14 cellular contexts compared by ENCODE assay signal in genomic region chr13:80612804-80613203, GRCh38.
"Had no signal": no experiment of that assay in that cellular context is flagged by ENCODE, and none has a peak within 500 bp of the region (broad histone marks: within the 10 kb centered on the region; RNA-seq: fewer than 3 reads in every experiment).

No MANE protein-coding gene starts in this region.

- H3K9me3 ChIP-seq: esophagus muscularis mucosa, gastrocnemius medialis, neutrophil had no signal

- FAIRE-seq: keratinocyte, small intestine had no signal

- ATAC-seq: effector memory CD8-positive, alpha-beta T cell; gastrocnemius medialis; natural killer cell treated with Interleukin-12 subunit alpha and Interleukin-12 subunit beta and Interleukin-15 and Interleukin-18, amount 100 ng/mL, for 72 hours; right cardiac atrium had no signal

- H3K4me1 ChIP-seq: esophagus muscularis mucosa, gastrocnemius medialis had no signal

- H3K36me3 ChIP-seq: esophagus muscularis mucosa, gastrocnemius medialis, neutrophil had no signal

- H3K27ac ChIP-seq: epithelial cell of prostate, esophagus muscularis mucosa, gastrocnemius medialis, neutrophil had no signal

- H3K4me3 ChIP-seq: esophagus muscularis mucosa, gastrocnemius medialis had no signal

- DNase-seq: effector memory CD8-positive, alpha-beta T cell; gastrocnemius medialis; glutamatergic neuron; immature natural killer cell; small intestine; stimulated activated CD4-positive, alpha-beta T cell treated with anti-CD3 and anti-CD28 coated beads, Interleukin-2, amount 100 ng/mL, for 48 hours; stimulated activated naive CD4-positive, alpha-beta T cell treated with Interleukin-2 at 50 U/mL for 16 hours; trophoblast cell had no signal

- H3K27me3 ChIP-seq: esophagus muscularis mucosa, gastrocnemius medialis, neutrophil had no signal
